ENCODE assay signal across 25 cellular contexts in genomic region chr6:90066715-90067114, GRCh38.
DNase-seq lines count a peak whose midpoint lies in the region; ATAC-seq lines count a peak whose summit lies in the region.
"Had no signal": no experiment of that assay in that cellular context is flagged by ENCODE, and none has a peak within 500 bp of the region (broad histone marks: within the 10 kb centered on the region; RNA-seq: fewer than 3 reads in every experiment).

No MANE protein-coding gene starts in this region.

- no peak for DNase-seq in activated naive CD4-positive, alpha-beta T cell treated with anti-CD3 and anti-CD28 coated beads for 36 hours
- DNase-seq in activated naive CD4-positive, alpha-beta T cell treated with anti-CD3 and anti-CD28 coated beads, Interleukin-2, amount 50 U/mL, for 16 hours: no peak
- DNase-seq in T-helper 17 cell: no peak
- no peak for DNase-seq in stimulated activated effector memory CD8-positive, alpha-beta T cell treated with anti-CD3 and anti-CD28 coated beads, Interleukin-12 subunit alpha, Interleukin-12 subunit beta, amount 100 ng/mL, for 72 hours (ENCODE audit: low spot score in 2 of 2)
- no peak for DNase-seq in hepatic stellate cell (ENCODE audit: low spot score)
- DNase-seq in inferior parietal cortex (ENCODE audit: extremely low spot score): no peak
- no peak for DNase-seq in ecto neural progenitor cell (ENCODE audit: low spot score)
- DNase-seq: activated CD4-positive, alpha-beta T cell treated with anti-CD3 and anti-CD28 coated beads, Interleukin-2, amount 50 U/mL, for 1 hour; activated CD8-positive, alpha-beta memory T cell treated with anti-CD3 and anti-CD28 coated beads, Interleukin-2, amount 50 U/mL, for 48 hours; activated gamma-delta T cell; COR-L47; dorsolateral prefrontal cortex; gastrocnemius medialis; hippocampal formation; left cardiac atrium; NCI-H1105; NCI-H1930; NCI-H2171 treated with DMSO at 0.1 percent for 48 hours; NCI-H510A; pancreas; RPMI8226; transverse colon had no signal

- intact Hi-C loops in activated naive CD4-positive, alpha-beta T cell treated with anti-CD3 and anti-CD28 coated beads for 36 hours (cut with micrococcal nuclease): no loop called here

- H3K4me1 Mint-ChIP-seq in activated naive CD4-positive, alpha-beta T cell treated with anti-CD3 and anti-CD28 coated beads for 36 hours (ENCODE audit: low read depth): peaks cover 73% of the 10 kb centered on the region
- H3K4me1 Mint-ChIP-seq in T-helper 17 cell: peaks cover 40% of the 10 kb centered on the region
- peaks cover 60% of the 10 kb centered on the region for H3K4me1 Mint-ChIP-seq in stimulated activated effector memory CD8-positive, alpha-beta T cell treated with anti-CD3 and anti-CD28 coated beads, Interleukin-12 subunit alpha, Interleukin-12 subunit beta, amount 100 ng/mL, for 72 hours

- CTCF ChIA-PET in activated naive CD4-positive, alpha-beta T cell treated with anti-CD3 and anti-CD28 coated beads for 36 hours (lab: Charles Lee): interaction anchor here (0.9 to 1.2 kb wide), 2 partner anchors 18 to 168 kb away, joined by 3 read pairs; no protein-coding TSS in a partner anchor

- no peaks in the 10 kb centered on the region for H3K27me3 Mint-ChIP-seq in activated naive CD4-positive, alpha-beta T cell treated with anti-CD3 and anti-CD28 coated beads for 36 hours (ENCODE audit: low read depth)
- no peaks in the 10 kb centered on the region for H3K27me3 Mint-ChIP-seq in T-helper 17 cell

- H3K36me3 Mint-ChIP-seq in activated naive CD4-positive, alpha-beta T cell treated with anti-CD3 and anti-CD28 coated beads for 36 hours (ENCODE audit: low read depth): peaks cover 59% of the 10 kb centered on the region
- peaks cover 24% of the 10 kb centered on the region for H3K36me3 Mint-ChIP-seq in T-helper 17 cell (ENCODE audit: low read depth)
- H3K36me3 Mint-ChIP-seq in stimulated activated effector memory CD8-positive, alpha-beta T cell treated with anti-CD3 and anti-CD28 coated beads, Interleukin-12 subunit alpha, Interleukin-12 subunit beta, amount 100 ng/mL, for 72 hours: peaks cover 20% of the 10 kb centered on the region

- no peaks in the 10 kb centered on the region for H3K9me3 Mint-ChIP-seq in activated naive CD4-positive, alpha-beta T cell treated with anti-CD3 and anti-CD28 coated beads for 36 hours
- no peaks in the 10 kb centered on the region for H3K9me3 Mint-ChIP-seq in stimulated activated effector memory CD8-positive, alpha-beta T cell treated with anti-CD3 and anti-CD28 coated beads, Interleukin-12 subunit alpha, Interleukin-12 subunit beta, amount 100 ng/mL, for 72 hours

- peak overlapping the region; percentile 65 for H3K27ac Mint-ChIP-seq in activated naive CD4-positive, alpha-beta T cell treated with anti-CD3 and anti-CD28 coated beads for 36 hours
- peak overlapping the region; percentile 62 for H3K27ac Mint-ChIP-seq in T-helper 17 cell
- no peak overlapping the region for H3K27ac Mint-ChIP-seq in stimulated activated effector memory CD8-positive, alpha-beta T cell treated with anti-CD3 and anti-CD28 coated beads, Interleukin-12 subunit alpha, Interleukin-12 subunit beta, amount 100 ng/mL, for 72 hours

- no peak for ATAC-seq in T-helper 17 cell
- ATAC-seq in esophagus mucosa: peak; percentile 59
- peak; percentile 6 for ATAC-seq in stimulated activated effector memory CD8-positive, alpha-beta T cell treated with anti-CD3 and anti-CD28 coated beads, Interleukin-12 subunit alpha, Interleukin-12 subunit beta, amount 100 ng/mL, for 72 hours
- ATAC-seq: left cardiac atrium, pancreas had no signal

- H3K9me3 ChIP-seq in T-helper 17 cell (ENCODE audit: control insufficient read depth, low read length, poor library complexity, severe bottlenecking): no peaks in the 10 kb centered on the region
- H3K9me3 ChIP-seq: BLaER1, gastrocnemius medialis, pancreas, SJSA1, transverse colon had no signal

- H3K4me3 Mint-ChIP-seq in activated naive CD4-positive, alpha-beta T cell treated with anti-CD3 and anti-CD28 coated beads for 36 hours: no peak overlapping the region
- H3K4me3 Mint-ChIP-seq in T-helper 17 cell: no peak overlapping the region
- H3K4me3 Mint-ChIP-seq in stimulated activated effector memory CD8-positive, alpha-beta T cell treated with anti-CD3 and anti-CD28 coated beads, Interleukin-12 subunit alpha, Interleukin-12 subunit beta, amount 100 ng/mL, for 72 hours: no peak overlapping the region
